Comparison of ENCODE assay signal across 17 cellular contexts in the genomic region with DNA sequence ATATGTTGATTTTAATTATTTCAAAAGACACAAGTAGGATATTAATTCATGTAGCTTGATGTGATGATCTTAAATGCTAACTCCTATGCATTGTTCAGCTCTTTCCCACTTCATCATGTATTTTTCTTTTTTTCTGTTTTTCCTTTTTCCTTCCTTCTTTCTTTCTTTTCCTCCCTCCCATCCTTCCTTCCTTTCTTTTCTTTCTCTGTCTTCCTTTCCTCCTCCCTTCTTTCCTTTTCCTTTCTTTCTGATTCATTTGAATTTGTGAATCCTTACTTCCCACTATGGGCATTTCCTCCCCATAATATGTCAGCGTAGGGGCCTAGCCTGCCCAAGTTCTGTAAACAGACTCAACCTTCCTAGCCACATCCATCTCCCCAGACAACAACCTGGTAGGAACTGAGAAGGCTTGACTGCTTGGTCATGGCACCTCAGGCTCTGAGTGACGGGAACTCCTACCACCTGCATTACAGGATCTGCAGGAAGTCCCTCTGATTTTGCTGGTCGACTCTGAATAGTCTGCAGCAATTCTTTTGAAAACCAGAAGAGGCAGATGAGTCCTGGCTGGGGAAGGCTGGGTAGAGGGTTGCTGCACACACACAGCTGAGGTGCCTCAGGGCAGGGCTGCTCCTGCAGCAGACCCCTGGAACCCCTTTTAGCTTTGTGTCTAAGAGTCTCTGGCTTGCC. TPM values are rescaled to one million over a fixed set of nuclear protein-coding genes. Genes with fewer than 3 reads are reported as not detected.
DNase-seq lines count a peak whose midpoint lies in the region; ATAC-seq, FAIRE-seq and TF ChIP-seq lines count a peak whose summit lies in the region.
"Had no signal": no experiment of that assay in that cellular context is flagged by ENCODE, and none has a peak within 500 bp of the region (broad histone marks: within the 10 kb centered on the region; RNA-seq: fewer than 3 reads in every experiment).

No MANE protein-coding gene starts in this region.

- in situ Hi-C loops in mammary epithelial cell (cut with MboI; ENCODE audit: low sequenced_read_pairs in 2 of 2) = no loop called here

- no peak overlapping the region for H3K27ac Mint-ChIP-seq in MCF 10A (ENCODE audit: low read depth, unreplicated experiment)
- peak overlapping the region; percentile 89 to 99 (median 97) for H3K27ac Mint-ChIP-seq in IgD-negative memory B cell

- H3K36me3 Mint-ChIP-seq in MCF 10A (ENCODE audit: insufficient read depth, unreplicated experiment) (no peaks in the 10 kb centered on the region), IgD-negative memory B cell (peaks cover 3% of the 10 kb centered on the region)

- no peak overlapping the region for H3K4me3 Mint-ChIP-seq in MCF 10A (ENCODE audit: unreplicated experiment)
- H3K4me3 Mint-ChIP-seq in IgD-negative memory B cell = peak overlapping the region; percentile 66 to 91 (median 82)
- H3K4me3 Mint-ChIP-seq: activated T-cell treated with anti-CD3 and anti-CD28 coated beads, Interleukin-2, amount 50 U/mL, for 4 hours; neural crest cell had no signal

- dilution Hi-C loops in mammary epithelial cell (cut with HindIII; ENCODE audit: low sequenced_read_pairs) = no loop called here

- DNase-seq in mammary epithelial cell = peak; percentile 20
- DNase-seq in MCF 10A (ENCODE audit: unreplicated experiment) = no peak
- DNase-seq in epithelial cell of prostate (ENCODE audit: low read depth, low spot score) = peak; percentile 43
- DNase-seq in DMS79 treated with DMSO at 0.1 percent for 48 hours (lab: John Stamatoyannopoulos, UW) = no peak
- no peak for DNase-seq in frontal cortex (ENCODE audit: low spot score in 2 of 2)
- no peak for DNase-seq in SKM-1 treated with dmso at 0.1 percent for 144 hours (lab: John Stamatoyannopoulos, UW; ENCODE audit: unreplicated experiment)
- DNase-seq: activated T-cell treated with anti-CD3 and anti-CD28 coated beads, Interleukin-2, amount 50 U/mL, for 4 hours; COR-L47; left ventricle myocardium superior; NCI-H1694 treated with DMSO at 0.1 percent for 48 hours; NCI-H82; tibial artery had no signal

- BruUV-seq in mammary epithelial cell (replicated peaks; lab: Mats Ljungman, UMichigan) (no TSS peak), MCF 10A (replicated peaks; lab: Mats Ljungman, UMichigan) (no TSS peak)

- H3K9ac ChIP-seq in mammary epithelial cell (ENCODE audit: insufficient read depth, low read length) = no peak overlapping the region

- H3K27me3 Mint-ChIP-seq in MCF 10A (ENCODE audit: insufficient read depth, unreplicated experiment) (no peaks in the 10 kb centered on the region), IgD-negative memory B cell (peaks cover 1% of the 10 kb centered on the region)

- no peak for FAIRE-seq in frontal cortex (lab: Jason Lieb, UNC)
- FAIRE-seq: A549 had no signal

- no peaks in the 10 kb centered on the region for H3K9me3 ChIP-seq in mammary epithelial cell (replicated peaks; ENCODE audit: insufficient read depth, low read length)
- H3K9me3 ChIP-seq: A549, tibial artery had no signal

- CTCF ChIA-PET in mammary epithelial cell (lab: Charles Lee; ENCODE audit: low non-redundant PET) (no interaction called here), MCF 10A (lab: Yijun Ruan, JAX) (no interaction called here)

- H3K4me1 Mint-ChIP-seq in MCF 10A (ENCODE audit: insufficient read depth, unreplicated experiment) (peaks cover 3% of the 10 kb centered on the region), IgD-negative memory B cell (peaks cover 52 to 85% (median 74%) of the 10 kb centered on the region in 3 donors)
- H3K4me1 Mint-ChIP-seq: neural crest cell had no signal

- no peak for TF ChIP-seq CTCF in mammary epithelial cell (conservative IDR thresholded peaks at IDR 0.05 in 1 of 2, IDR thresholded peaks at IDR 0.05 in 1 of 2; ENCODE audit: extremely low read depth in 1 of 2, insufficient read depth in 1 of 2, low read depth in 1 of 2, low read length in 2 of 2)
- no peak for TF ChIP-seq CTCF in MCF 10A (IDR thresholded peaks at IDR 0.05; ENCODE audit: unreplicated experiment)

- H2AFZ ChIP-seq in mammary epithelial cell (ENCODE audit: low read depth, low read length) = no peak overlapping the region

- H3K9me3 Mint-ChIP-seq in MCF 10A (ENCODE audit: unreplicated experiment) (no peaks in the 10 kb centered on the region), IgD-negative memory B cell (peaks cover 0 to 2% (median 0%) of the 10 kb centered on the region in 3 donors)
- H3K9me3 Mint-ChIP-seq: activated T-cell treated with anti-CD3 and anti-CD28 coated beads, Interleukin-2, amount 50 U/mL, for 4 hours; neural crest cell had no signal

- H3K36me3 ChIP-seq in mammary epithelial cell (ENCODE audit: insufficient read depth, low read length) = no peaks in the 10 kb centered on the region
- H3K36me3 ChIP-seq: tibial artery had no signal

- intact Hi-C loops in mammary epithelial cell (cut with micrococcal nuclease) = no loop called here
- intact Hi-C loops in MCF 10A (cut with micrococcal nuclease) = loop anchor here (10.0 kb wide), 1 partner anchor 157 kb away; no protein-coding TSS in a partner anchor

- no peak overlapping the region for H3K4me3 ChIP-seq in mammary epithelial cell (replicated peaks in 1 of 3; ENCODE audit: insufficient read depth in 1 of 3, low read depth in 2 of 3, low read length in 3 of 3)
- H3K4me3 ChIP-seq: A549, skin epidermis, tibial artery had no signal

- H3K27me3 ChIP-seq in mammary epithelial cell (ENCODE audit: insufficient read depth, low read length) = no peaks in the 10 kb centered on the region
- H3K27me3 ChIP-seq: tibial artery had no signal

- ATAC-seq in GM18867 (IDR thresholded peaks at IDR 0.05; ENCODE audit: unreplicated experiment) = no peak
- ATAC-seq: left ventricle myocardium superior had no signal

- 86% methylated on average over 3 of the region's 3 CpGs for WGBS in mammary epithelial cell (ENCODE audit: low coverage, missing lambda C conversion rate)

- no peak overlapping the region for H3K4me2 ChIP-seq in mammary epithelial cell (ENCODE audit: insufficient read depth, low read depth, low read length)
- H3K4me2 ChIP-seq: A549 had no signal

- no peaks in the 10 kb centered on the region for H4K20me1 ChIP-seq in mammary epithelial cell (ENCODE audit: insufficient read depth, low read length)

- peaks cover 17% of the 10 kb centered on the region for H3K4me1 ChIP-seq in mammary epithelial cell (ENCODE audit: insufficient read depth, low read length)

- H3K79me2 ChIP-seq in mammary epithelial cell (ENCODE audit: insufficient read depth, low read length) = no peaks in the 10 kb centered on the region

- H3K27ac ChIP-seq in mammary epithelial cell (ENCODE audit: insufficient read depth, low read depth, low read length) = no peak overlapping the region
- no peak overlapping the region for H3K27ac ChIP-seq in epithelial cell of prostate
- H3K27ac ChIP-seq: A549, tibial artery had no signal

- POLR2A ChIA-PET in MCF 10A (lab: Yijun Ruan, JAX) = interaction anchor here (0.6 kb wide), 1 partner anchor 167 kb away, joined by 3 read pairs; no protein-coding TSS in a partner anchor

RNA-seq across cellular contexts. Expression of gene BHLHE41, which starts 33.4 kb away (rescaled TPM):
- total RNA-seq in mammary epithelial cell (10 to 100 TPM; 18.1 to 19.2 TPM), MCF 10A (2022) (1.1 and 3.4 TPM in 2 replicates), frontal cortex (0.41 TPM)
- polyA plus RNA-seq in mammary epithelial cell (24.6 TPM), IgD-negative memory B cell (19.0 TPM)
- 117 TPM for polyA minus RNA-seq in mammary epithelial cell

RNA-seq across cellular contexts. Expression of gene SSPN, which starts 37.2 kb away (rescaled TPM):
- 10 to 100 TPM in 1 of 2 donors, 1 to 10 TPM in 1; 1.4 to 11.0 TPM for total RNA-seq in mammary epithelial cell
- 2.4 TPM for polyA plus RNA-seq in mammary epithelial cell
- not detected for polyA minus RNA-seq in mammary epithelial cell
- total RNA-seq in MCF 10A (2022) = 0.17 and 0.21 TPM in 2 replicates
- 149 TPM for polyA plus RNA-seq in IgD-negative memory B cell
- 4.1 TPM for total RNA-seq in frontal cortex
- total RNA-seq: activated T-cell treated with anti-CD3 and anti-CD28 coated beads, Interleukin-2, amount 50 U/mL, for 4 hours had no signal

Comparison
In these comparisons a context has a peak if more than half of its experiments do, and no peak if none do; other contexts are left out.
1. DNase-seq: peak in mammary epithelial cell (single experiment) and epithelial cell of prostate (single experiment); none in MCF 10A (single experiment), DMS79 treated with DMSO at 0.1 percent for 48 hours (single experiment), frontal cortex (0 of 2) and SKM-1 treated with dmso at 0.1 percent for 144 hours (single experiment).